ENCODE assay signal across 23 cellular contexts in genomic region chr1:174445817-174446216, GRCh38. TPM values are rescaled to one million over a fixed set of nuclear protein-coding genes. Genes with fewer than 3 reads are reported as not detected.
DNase-seq lines count a peak whose midpoint lies in the region; ATAC-seq lines count a peak whose summit lies in the region.
"Had no signal": no experiment of that assay in that cellular context is flagged by ENCODE, and none has a peak within 500 bp of the region (broad histone marks: within the 10 kb centered on the region; RNA-seq: fewer than 3 reads in every experiment).

No MANE protein-coding gene starts in this region.

- H3K27me3 Mint-ChIP-seq in memory B cell, result no peaks in the 10 kb centered on the region
- H3K27me3 Mint-ChIP-seq: activated CD4-positive, alpha-beta memory T cell treated with anti-CD3 and anti-CD28 coated beads for 36 hours; CD4-positive, CD25-positive, alpha-beta regulatory T cell; stimulated activated naive CD8-positive, alpha-beta T cell treated with anti-CD3 and anti-CD28 coated beads, Interleukin-15, amount 100 ng/mL, for 72 hours had no signal

- H3K4me3 ChIP-seq in H7 (ENCODE audit: insufficient read depth, low read depth, low read length), result no peak overlapping the region
- H3K4me3 ChIP-seq: sigmoid colon, tibial nerve had no signal

- DNase-seq in G401 (ENCODE audit: low spot score) (peak; percentile 76), H7 (peak; percentile 16), cerebellum (ENCODE audit: low spot score) (peak; percentile 42), memory B cell (ENCODE audit: low spot score in 2 of 2) (no peak)
- DNase-seq: activated CD4-positive, alpha-beta memory T cell treated with anti-CD3 and anti-CD28 coated beads for 36 hours; activated CD4-positive, CD25-positive, alpha-beta regulatory T cell; activated CD8-positive, alpha-beta memory T cell treated with anti-CD3 and anti-CD28 coated beads, Interleukin-2, amount 50 U/mL, for 48 hours; CD4-positive, CD25-positive, alpha-beta regulatory T cell; dermis blood vessel endothelial cell; KG1; NCI-H1694; NCI-H774; OCI-M1; sigmoid colon; stimulated activated naive CD8-positive, alpha-beta T cell treated with anti-CD3 and anti-CD28 coated beads, Interleukin-15, amount 100 ng/mL, for 72 hours; SW 1271 had no signal

- H3K27ac Mint-ChIP-seq in memory B cell, result peak overlapping the region; percentile 19
- H3K27ac Mint-ChIP-seq: activated CD4-positive, alpha-beta memory T cell treated with anti-CD3 and anti-CD28 coated beads for 36 hours; activated naive CD4-positive, alpha-beta T cell treated with anti-CD3 and anti-CD28 coated beads, Interleukin-2, amount 50 U/mL, for 72 hours; activated T-helper 2 cell treated with anti-CD3 and anti-CD28 coated beads, Interferon-gamma antibody, Interleukin-2, Interleukin-4, amounts not matched to agents 10 μg/mL and 5 μg/mL and 100 μg/mL, durations not matched to agents 14 hours and 24 hours and 36 hours; nephron had no signal

- peaks cover 7% of the 10 kb centered on the region for H3K4me1 Mint-ChIP-seq in memory B cell

- no peak for ATAC-seq in memory B cell (ENCODE audit: low read depth)
- no peak for ATAC-seq in GM21360 (IDR thresholded peaks at IDR 0.05; ENCODE audit: unreplicated experiment)
- no peak for ATAC-seq in GM18861 (IDR thresholded peaks at IDR 0.05; ENCODE audit: unreplicated experiment)
- ATAC-seq in GM21825 (IDR thresholded peaks at IDR 0.05; ENCODE audit: unreplicated experiment), result no peak
- ATAC-seq: activated naive CD4-positive, alpha-beta T cell treated with anti-CD3 and anti-CD28 coated beads, Interleukin-2, amount 50 U/mL, for 72 hours; stimulated activated naive CD8-positive, alpha-beta T cell treated with anti-CD3 and anti-CD28 coated beads, Interleukin-15, amount 100 ng/mL, for 72 hours had no signal

- no peaks in the 10 kb centered on the region for H3K27me3 ChIP-seq in H7 (ENCODE audit: control insufficient read depth, insufficient read depth, low read length)
- H3K27me3 ChIP-seq: sigmoid colon, tibial nerve had no signal

- no peaks in the 10 kb centered on the region for H3K36me3 ChIP-seq in H7 (replicated peaks; ENCODE audit: control insufficient read depth, insufficient read depth, low read length)
- H3K36me3 ChIP-seq: sigmoid colon, tibial nerve had no signal

- H3K9me3 Mint-ChIP-seq in memory B cell, result no peaks in the 10 kb centered on the region
- H3K9me3 Mint-ChIP-seq: activated CD4-positive, alpha-beta memory T cell treated with anti-CD3 and anti-CD28 coated beads for 36 hours; activated naive CD4-positive, alpha-beta T cell treated with anti-CD3 and anti-CD28 coated beads, Interleukin-2, amount 50 U/mL, for 72 hours; activated T-helper 2 cell treated with anti-CD3 and anti-CD28 coated beads, Interferon-gamma antibody, Interleukin-2, Interleukin-4, amounts not matched to agents 10 μg/mL and 5 μg/mL and 100 μg/mL, durations not matched to agents 14 hours and 24 hours and 36 hours; nephron; stimulated activated naive CD8-positive, alpha-beta T cell treated with anti-CD3 and anti-CD28 coated beads, Interleukin-15, amount 100 ng/mL, for 72 hours had no signal

- in situ Hi-C loops in G401 (cut with HindIII; ENCODE audit: low sequenced_read_pairs), result no loop called here

- peaks cover 11% of the 10 kb centered on the region for H3K36me3 Mint-ChIP-seq in memory B cell

- no peak overlapping the region for H3K4me3 Mint-ChIP-seq in memory B cell
- H3K4me3 Mint-ChIP-seq: activated CD4-positive, alpha-beta memory T cell treated with anti-CD3 and anti-CD28 coated beads for 36 hours; nephron; stimulated activated naive CD8-positive, alpha-beta T cell treated with anti-CD3 and anti-CD28 coated beads, Interleukin-15, amount 100 ng/mL, for 72 hours had no signal

RNA-seq across cellular contexts. Expression of gene GPR52, which starts 1.9 kb away (rescaled TPM):
- not detected in 2 replicates for total RNA-seq in G401 (2014; rRNA removed; shearing (Covaris generic))
- 0.30 TPM in 1 of 2 replicates, not detected in the other for total RNA-seq in H7 (2014; rRNA removed; shearing (Covaris generic))
- total RNA-seq in cerebellum, result 7.3 TPM

Comparison
In these comparisons a context has a peak if more than half of its experiments do, and no peak if none do; other contexts are left out.
1. DNase-seq: peak in G401 (single experiment), H7 (single experiment) and cerebellum (single experiment); none in memory B cell (0 of 2).